Comparison of ENCODE assay signal across 8 cellular contexts in the genomic region with DNA sequence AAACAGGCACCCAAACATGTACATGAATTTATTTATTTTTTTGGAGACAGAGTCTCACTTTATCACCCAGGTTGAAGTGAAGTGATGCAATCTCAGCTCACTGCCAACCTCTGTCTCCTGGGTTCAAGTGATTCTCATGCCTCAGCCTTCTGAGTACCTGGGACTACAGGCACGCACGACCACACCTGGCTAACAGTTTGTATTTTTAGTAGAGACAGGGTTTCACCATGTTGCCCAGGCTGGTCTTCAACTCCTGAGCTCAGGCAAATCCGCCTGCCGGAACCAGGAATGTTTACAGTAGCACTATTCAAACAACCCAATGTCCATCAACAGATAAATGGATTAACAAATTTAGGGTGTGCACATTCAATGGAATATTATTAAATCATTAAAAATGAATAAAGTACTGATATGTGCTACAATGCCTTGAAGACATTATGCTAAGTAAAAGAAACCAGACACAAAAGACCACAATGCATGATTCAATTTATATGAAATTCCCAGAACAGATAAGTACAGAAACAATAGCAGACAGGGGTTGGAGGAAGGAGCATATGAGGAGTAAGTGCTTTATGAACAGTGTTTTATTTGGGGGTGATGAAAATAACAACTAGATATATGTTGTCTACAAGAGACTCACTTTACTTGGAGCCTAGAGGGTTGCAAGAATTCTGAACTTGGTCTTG. TPM values are rescaled to one million over a fixed set of nuclear protein-coding genes. Genes with fewer than 3 reads are reported as not detected.
DNase-seq lines count a peak whose midpoint lies in the region; ATAC-seq and TF ChIP-seq lines count a peak whose summit lies in the region.

No MANE protein-coding gene starts in this region.

- TF ChIP-seq CTCF in SK-N-SH (IDR thresholded peaks at IDR 0.05): no peak
- no peak for TF ChIP-seq CTCF in fibroblast of pulmonary artery (IDR thresholded peaks at IDR 0.05; ENCODE audit: low read length, missing control alignments)
- no peak for TF ChIP-seq CTCF in smooth muscle cell (IDR thresholded peaks at IDR 0.05; ENCODE audit: borderline replicate concordance, insufficient read depth, poor library complexity, severe bottlenecking)

- peak overlapping the region; percentile 94 to 95 for H3K27ac ChIP-seq in SK-N-SH (ENCODE audit: low read depth in 2 of 2, low read length in 1 of 2)
- H3K27ac ChIP-seq in smooth muscle cell (ENCODE audit: low read depth): peak overlapping the region; percentile 75

- no peaks in the 10 kb centered on the region for H3K9me2 ChIP-seq in SK-N-SH

- no peak for TF ChIP-seq RAD21 in SK-N-SH (IDR thresholded peaks at IDR 0.05; ENCODE audit: low read length)

- no peaks in the 10 kb centered on the region for H3K27me3 ChIP-seq in SK-N-SH (ENCODE audit: insufficient read depth)
- no peaks in the 10 kb centered on the region for H3K27me3 ChIP-seq in smooth muscle cell (ENCODE audit: low read depth)

- H3K79me2 ChIP-seq in SK-N-SH (ENCODE audit: insufficient read depth) (peaks cover 75% of the 10 kb centered on the region), smooth muscle cell (ENCODE audit: low read depth) (peaks cover 59% of the 10 kb centered on the region)

- H4K20me1 ChIP-seq in SK-N-SH (ENCODE audit: insufficient read depth): peaks cover 11% of the 10 kb centered on the region; the same call in 1 of the 2 replicates
- H4K20me1 ChIP-seq in smooth muscle cell (ENCODE audit: low read depth): peaks cover 16% of the 10 kb centered on the region

- H3K27ac Mint-ChIP-seq in activated CD4-positive, alpha-beta T cell treated with anti-CD3 and anti-CD28 coated beads for 36 hours: peak overlapping the region; percentile 94

- peak overlapping the region; percentile 92; the same call in 1 of the 2 replicates for H3K9ac ChIP-seq in SK-N-SH
- peak overlapping the region; percentile 73 for H3K9ac ChIP-seq in smooth muscle cell (ENCODE audit: low read depth)

- 24% methylated on average over 4 of the region's 4 CpGs for WGBS in SK-N-SH (ENCODE audit: low lambda C conversion rate)
- WGBS in smooth muscle cell (ENCODE audit: low lambda C conversion rate): 72% methylated on average over 4 of the region's 4 CpGs

- ATAC-seq in activated CD4-positive, alpha-beta T cell treated with anti-CD3 and anti-CD28 coated beads for 36 hours: no peak
- ATAC-seq in GM18520 (IDR thresholded peaks at IDR 0.05; ENCODE audit: unreplicated experiment) (no peak), GM19397 (IDR thresholded peaks at IDR 0.05; ENCODE audit: unreplicated experiment) (no peak)

- POLR2A ChIA-PET in activated CD4-positive, alpha-beta T cell treated with anti-CD3 and anti-CD28 coated beads for 36 hours (lab: Charles Lee): interaction anchor here (0.8 kb wide), 1 partner anchor 60 kb away, joined by 3 read pairs; no protein-coding TSS in a partner anchor
- POLR2A ChIA-PET in SK-N-SH (lab: Yijun Ruan, JAX): interaction anchor here (0.9 to 2.3 kb wide), 4 partner anchors 11 to 113 kb away, joined by 3 to 18 read pairs (median 4); no protein-coding TSS in a partner anchor

- H3K4me3 Mint-ChIP-seq in activated CD4-positive, alpha-beta T cell treated with anti-CD3 and anti-CD28 coated beads for 36 hours: peak overlapping the region; percentile 100

- H3K4me3 ChIP-seq in SK-N-SH (ENCODE audit: low read depth in 2 of 2, low read length in 1 of 2) (peak overlapping the region; percentile 74 to 95), fibroblast of pulmonary artery (replicated peaks; ENCODE audit: low read depth, low read length) (peak overlapping the region; percentile 93), smooth muscle cell (peak overlapping the region; percentile 83)

- CTCF ChIA-PET in activated CD4-positive, alpha-beta T cell treated with anti-CD3 and anti-CD28 coated beads for 36 hours (lab: Charles Lee): interaction anchor here (0.7 to 2.4 kb wide), 9 partner anchors 9 to 319 kb away, joined by 3 to 9 read pairs (median 3); no protein-coding TSS in a partner anchor
- CTCF ChIA-PET in SK-N-SH (lab: Yijun Ruan, JAX): interaction anchor here (0.6 to 2.7 kb wide), 4 partner anchors 11 to 257 kb away, joined by 3 to 9 read pairs (median 3); no protein-coding TSS in a partner anchor

- TF ChIP-seq EP300 in SK-N-SH (IDR thresholded peaks at IDR 0.05; ENCODE audit: borderline replicate concordance in 1 of 2, low read depth in 1 of 2, low read length in 1 of 2): peak in 1 of 2 experiments; percentile 35; a peak in 1 of 4 replicates

- H3K27me3 Mint-ChIP-seq in activated CD4-positive, alpha-beta T cell treated with anti-CD3 and anti-CD28 coated beads for 36 hours: no peaks in the 10 kb centered on the region

- H3K4me2 ChIP-seq in SK-N-SH: peak overlapping the region; percentile 74
- peak overlapping the region; percentile 87 for H3K4me2 ChIP-seq in smooth muscle cell

- no peak for DNase-seq in activated CD4-positive, alpha-beta T cell treated with anti-CD3 and anti-CD28 coated beads for 36 hours
- DNase-seq in activated CD4-positive, alpha-beta T cell treated with anti-CD3 and anti-CD28 coated beads for 48 hours: no peak
- no peak for DNase-seq in SK-N-SH
- no peak for DNase-seq in fibroblast of pulmonary artery (ENCODE audit: low read depth)
- DNase-seq in smooth muscle cell (lab: John Stamatoyannopoulos, UW; ENCODE audit: unreplicated experiment): no peak
- no peak for DNase-seq in superior temporal gyrus (ENCODE audit: extremely low spot score)

- peaks cover 0 to 5% of the 10 kb centered on the region in 2 experiments; a peak in 2 of 4 replicates for H3K4me1 ChIP-seq in SK-N-SH (ENCODE audit: control insufficient read depth in 1 of 2, insufficient read depth in 2 of 2, low read depth in 1 of 2, low read length in 1 of 2)
- H3K4me1 ChIP-seq in smooth muscle cell (ENCODE audit: low read depth): peaks cover 13% of the 10 kb centered on the region

- peaks cover 32% of the 10 kb centered on the region for H3K36me3 Mint-ChIP-seq in activated CD4-positive, alpha-beta T cell treated with anti-CD3 and anti-CD28 coated beads for 36 hours (ENCODE audit: low read depth)

- peaks cover 32% of the 10 kb centered on the region for H3K4me1 Mint-ChIP-seq in activated CD4-positive, alpha-beta T cell treated with anti-CD3 and anti-CD28 coated beads for 36 hours

- H3K9me3 ChIP-seq in SK-N-SH (peaks cover 9% of the 10 kb centered on the region; the same call in 1 of the 2 replicates), smooth muscle cell (replicated peaks; ENCODE audit: low read depth) (peaks cover 8% of the 10 kb centered on the region)

- H3F3A ChIP-seq in SK-N-SH (replicated peaks; ENCODE audit: insufficient read depth): peaks cover 25% of the 10 kb centered on the region
- H3F3A ChIP-seq in smooth muscle cell (ENCODE audit: low read depth): no peaks in the 10 kb centered on the region

- peaks cover 8% of the 10 kb centered on the region for H3K9me3 Mint-ChIP-seq in activated CD4-positive, alpha-beta T cell treated with anti-CD3 and anti-CD28 coated beads for 36 hours (ENCODE audit: low read depth)

- intact Hi-C loops in activated CD4-positive, alpha-beta T cell treated with anti-CD3 and anti-CD28 coated beads for 36 hours (cut with DNase I, micrococcal nuclease): loop anchor here (2.0 to 5.0 kb wide), 4 partner anchors 37 to 207 kb away; a partner anchor contains a TSS

- H3K36me3 ChIP-seq in SK-N-SH (replicated peaks in 1 of 2; ENCODE audit: control insufficient read depth in 1 of 2, insufficient read depth in 2 of 2, low read length in 1 of 2): peaks cover 0 to 19% of the 10 kb centered on the region in 2 experiments
- no peaks in the 10 kb centered on the region for H3K36me3 ChIP-seq in smooth muscle cell (ENCODE audit: low read depth)

- H2AFZ ChIP-seq in SK-N-SH (ENCODE audit: low read depth): no peak overlapping the region
- H2AFZ ChIP-seq in smooth muscle cell (ENCODE audit: low read depth): no peak overlapping the region

TF ChIP-seq in SK-N-SH, 30 proteins besides CTCF, POLR2A, EP300 and RAD21 (continues in another document):
- 0 out of 2 replicates have a peak, but pooled peaks have one; percentile 13 for TF ChIP-seq TCF12 (IDR thresholded peaks at IDR 0.05)
- peak; percentile 45; the same call in 1 of the 2 replicates for TF ChIP-seq RCOR1 (IDR thresholded peaks at IDR 0.05; ENCODE audit: low read length)
- TF ChIP-seq, protein P1, sequence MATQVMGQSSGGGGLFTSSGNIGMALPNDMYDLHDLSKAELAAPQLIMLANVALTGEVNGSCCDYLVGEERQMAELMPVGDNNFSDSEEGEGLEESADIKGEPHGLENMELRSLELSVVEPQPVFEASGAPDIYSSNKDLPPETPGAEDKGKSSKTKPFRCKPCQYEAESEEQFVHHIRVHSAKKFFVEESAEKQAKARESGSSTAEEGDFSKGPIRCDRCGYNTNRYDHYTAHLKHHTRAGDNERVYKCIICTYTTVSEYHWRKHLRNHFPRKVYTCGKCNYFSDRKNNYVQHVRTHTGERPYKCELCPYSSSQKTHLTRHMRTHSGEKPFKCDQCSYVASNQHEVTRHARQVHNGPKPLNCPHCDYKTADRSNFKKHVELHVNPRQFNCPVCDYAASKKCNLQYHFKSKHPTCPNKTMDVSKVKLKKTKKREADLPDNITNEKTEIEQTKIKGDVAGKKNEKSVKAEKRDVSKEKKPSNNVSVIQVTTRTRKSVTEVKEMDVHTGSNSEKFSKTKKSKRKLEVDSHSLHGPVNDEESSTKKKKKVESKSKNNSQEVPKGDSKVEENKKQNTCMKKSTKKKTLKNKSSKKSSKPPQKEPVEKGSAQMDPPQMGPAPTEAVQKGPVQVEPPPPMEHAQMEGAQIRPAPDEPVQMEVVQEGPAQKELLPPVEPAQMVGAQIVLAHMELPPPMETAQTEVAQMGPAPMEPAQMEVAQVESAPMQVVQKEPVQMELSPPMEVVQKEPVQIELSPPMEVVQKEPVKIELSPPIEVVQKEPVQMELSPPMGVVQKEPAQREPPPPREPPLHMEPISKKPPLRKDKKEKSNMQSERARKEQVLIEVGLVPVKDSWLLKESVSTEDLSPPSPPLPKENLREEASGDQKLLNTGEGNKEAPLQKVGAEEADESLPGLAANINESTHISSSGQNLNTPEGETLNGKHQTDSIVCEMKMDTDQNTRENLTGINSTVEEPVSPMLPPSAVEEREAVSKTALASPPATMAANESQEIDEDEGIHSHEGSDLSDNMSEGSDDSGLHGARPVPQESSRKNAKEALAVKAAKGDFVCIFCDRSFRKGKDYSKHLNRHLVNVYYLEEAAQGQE (IDR thresholded peaks at IDR 0.05; ENCODE audit: low read depth, low read length): no peak
- TF ChIP-seq RXRA (IDR thresholded peaks at IDR 0.05; ENCODE audit: borderline replicate concordance, low read depth): no peak

RNA-seq across cellular contexts. Expression of a gene that starts 1.3 kb away (rescaled TPM):
- 10 to 100 TPM; 31.4 to 40.0 TPM for total RNA-seq in activated CD4-positive, alpha-beta T cell treated with anti-CD3 and anti-CD28 coated beads for 36 hours
- 6.7 and 7.0 TPM in 2 replicates for polyA plus RNA-seq in SK-N-SH (2012; rRNA removed)
- polyA plus RNA-seq in SK-N-SH (2012; cell fraction: cytosol; rRNA removed): 11.1 and 20.0 TPM in 2 replicates
- 4.6 and 7.8 TPM in 2 replicates for polyA plus RNA-seq in SK-N-SH (2012; cell fraction: nucleus; rRNA removed)
- 25.9 and 26.6 TPM in 2 replicates for total RNA-seq in smooth muscle cell
- polyA plus RNA-seq in smooth muscle cell: 18.3 and 20.5 TPM in 2 replicates

RNA-seq across cellular contexts. Expression of a gene that starts 48.7 kb away (rescaled TPM):
- total RNA-seq in activated CD4-positive, alpha-beta T cell treated with anti-CD3 and anti-CD28 coated beads for 36 hours: 10 to 100 TPM; 27.3 to 28.1 TPM
- polyA plus RNA-seq in SK-N-SH (2012; rRNA removed) (16.9 and 23.0 TPM in 2 replicates), smooth muscle cell (26.8 and 38.6 TPM in 2 replicates)
- polyA plus RNA-seq in SK-N-SH (2012; cell fraction: cytosol; rRNA removed): 29.8 and 32.6 TPM in 2 replicates
- polyA plus RNA-seq in SK-N-SH (2012; cell fraction: nucleus; rRNA removed): 7.9 and 16.8 TPM in 2 replicates
- total RNA-seq in smooth muscle cell: 107 and 115 TPM in 2 replicates
